In genomic region chr1:51898090-51898734, GRCh38 we compare ENCODE assay signal across 2 cellular contexts.
TF ChIP-seq lines count a peak whose summit lies in the region.

No MANE protein-coding gene starts in this region.

TF ChIP-seq in GM23338, 12 proteins besides CTCF, POLR2A, EP300 and RAD21 (continued from another document):
- TF ChIP-seq, protein P1, sequence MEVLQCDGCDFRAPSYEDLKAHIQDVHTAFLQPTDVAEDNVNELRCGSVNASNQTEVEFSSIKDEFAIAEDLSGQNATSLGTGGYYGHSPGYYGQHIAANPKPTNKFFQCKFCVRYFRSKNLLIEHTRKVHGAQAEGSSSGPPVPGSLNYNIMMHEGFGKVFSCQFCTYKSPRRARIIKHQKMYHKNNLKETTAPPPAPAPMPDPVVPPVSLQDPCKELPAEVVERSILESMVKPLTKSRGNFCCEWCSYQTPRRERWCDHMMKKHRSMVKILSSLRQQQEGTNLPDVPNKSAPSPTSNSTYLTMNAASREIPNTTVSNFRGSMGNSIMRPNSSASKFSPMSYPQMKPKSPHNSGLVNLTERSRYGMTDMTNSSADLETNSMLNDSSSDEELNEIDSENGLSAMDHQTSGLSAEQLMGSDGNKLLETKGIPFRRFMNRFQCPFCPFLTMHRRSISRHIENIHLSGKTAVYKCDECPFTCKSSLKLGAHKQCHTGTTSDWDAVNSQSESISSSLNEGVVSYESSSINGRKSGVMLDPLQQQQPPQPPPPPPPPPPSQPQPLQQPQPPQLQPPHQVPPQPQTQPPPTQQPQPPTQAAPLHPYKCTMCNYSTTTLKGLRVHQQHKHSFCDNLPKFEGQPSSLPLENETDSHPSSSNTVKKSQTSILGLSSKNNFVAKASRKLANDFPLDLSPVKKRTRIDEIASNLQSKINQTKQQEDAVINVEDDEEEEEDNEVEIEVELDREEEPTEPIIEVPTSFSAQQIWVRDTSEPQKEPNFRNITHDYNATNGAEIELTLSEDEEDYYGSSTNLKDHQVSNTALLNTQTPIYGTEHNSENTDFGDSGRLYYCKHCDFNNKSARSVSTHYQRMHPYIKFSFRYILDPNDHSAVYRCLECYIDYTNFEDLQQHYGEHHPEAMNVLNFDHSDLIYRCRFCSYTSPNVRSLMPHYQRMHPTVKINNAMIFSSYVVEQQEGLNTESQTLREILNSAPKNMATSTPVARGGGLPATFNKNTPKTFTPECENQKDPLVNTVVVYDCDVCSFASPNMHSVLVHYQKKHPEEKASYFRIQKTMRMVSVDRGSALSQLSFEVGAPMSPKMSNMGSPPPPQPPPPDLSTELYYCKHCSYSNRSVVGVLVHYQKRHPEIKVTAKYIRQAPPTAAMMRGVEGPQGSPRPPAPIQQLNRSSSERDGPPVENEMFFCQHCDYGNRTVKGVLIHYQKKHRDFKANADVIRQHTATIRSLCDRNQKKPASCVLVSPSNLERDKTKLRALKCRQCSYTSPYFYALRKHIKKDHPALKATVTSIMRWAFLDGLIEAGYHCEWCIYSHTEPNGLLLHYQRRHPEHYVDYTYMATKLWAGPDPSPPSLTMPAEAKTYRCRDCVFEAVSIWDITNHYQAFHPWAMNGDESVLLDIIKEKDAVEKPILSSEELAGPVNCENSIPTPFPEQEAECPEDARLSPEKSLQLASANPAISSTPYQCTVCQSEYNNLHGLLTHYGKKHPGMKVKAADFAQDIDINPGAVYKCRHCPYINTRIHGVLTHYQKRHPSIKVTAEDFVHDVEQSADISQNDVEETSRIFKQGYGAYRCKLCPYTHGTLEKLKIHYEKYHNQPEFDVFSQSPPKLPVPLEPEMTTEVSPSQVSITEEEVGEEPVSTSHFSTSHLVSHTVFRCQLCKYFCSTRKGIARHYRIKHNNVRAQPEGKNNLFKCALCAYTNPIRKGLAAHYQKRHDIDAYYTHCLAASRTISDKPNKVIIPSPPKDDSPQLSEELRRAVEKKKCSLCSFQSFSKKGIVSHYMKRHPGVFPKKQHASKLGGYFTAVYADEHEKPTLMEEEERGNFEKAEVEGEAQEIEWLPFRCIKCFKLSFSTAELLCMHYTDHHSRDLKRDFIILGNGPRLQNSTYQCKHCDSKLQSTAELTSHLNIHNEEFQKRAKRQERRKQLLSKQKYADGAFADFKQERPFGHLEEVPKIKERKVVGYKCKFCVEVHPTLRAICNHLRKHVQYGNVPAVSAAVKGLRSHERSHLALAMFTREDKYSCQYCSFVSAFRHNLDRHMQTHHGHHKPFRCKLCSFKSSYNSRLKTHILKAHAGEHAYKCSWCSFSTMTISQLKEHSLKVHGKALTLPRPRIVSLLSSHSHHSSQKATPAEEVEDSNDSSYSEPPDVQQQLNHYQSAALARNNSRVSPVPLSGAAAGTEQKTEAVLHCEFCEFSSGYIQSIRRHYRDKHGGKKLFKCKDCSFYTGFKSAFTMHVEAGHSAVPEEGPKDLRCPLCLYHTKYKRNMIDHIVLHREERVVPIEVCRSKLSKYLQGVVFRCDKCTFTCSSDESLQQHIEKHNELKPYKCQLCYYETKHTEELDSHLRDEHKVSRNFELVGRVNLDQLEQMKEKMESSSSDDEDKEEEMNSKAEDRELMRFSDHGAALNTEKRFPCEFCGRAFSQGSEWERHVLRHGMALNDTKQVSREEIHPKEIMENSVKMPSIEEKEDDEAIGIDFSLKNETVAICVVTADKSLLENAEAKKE (CRISPR knock-in tag; IDR thresholded peaks at IDR 0.05), result no peak
- TF ChIP-seq REST (IDR thresholded peaks at IDR 0.05; ENCODE audit: unreplicated experiment) (no peak), JUNB (IDR thresholded peaks at IDR 0.05; ENCODE audit: unreplicated experiment) (no peak), STAT1 (IDR thresholded peaks at IDR 0.05; ENCODE audit: unreplicated experiment) (no peak), ETS1 (IDR thresholded peaks at IDR 0.05) (no peak), NANOG (IDR thresholded peaks at IDR 0.05; ENCODE audit: borderline replicate concordance) (no peak), POLR2AphosphoS5 (IDR thresholded peaks at IDR 0.05; ENCODE audit: low read depth) (no peak)
TF ChIP-seq in GM23338: peak in this region for 0.

TF ChIP-seq in SK-N-SH treated with all-trans-retinoic acid at 6 μM for 48 hours, 23 proteins besides CTCF, POLR2A, EP300 and RAD21 (continued from another document):
- TF ChIP-seq CREB5 (CRISPR knock-in tag; IDR thresholded peaks at IDR 0.05; ENCODE audit: low read depth) (no peak), ZNF8 (CRISPR knock-in tag; IDR thresholded peaks at IDR 0.05) (no peak), PPARA (CRISPR knock-in tag; IDR thresholded peaks at IDR 0.05; ENCODE audit: borderline replicate concordance) (no peak), ZFP3 (CRISPR knock-in tag; IDR thresholded peaks at IDR 0.05) (no peak), ARNTL (CRISPR knock-in tag; IDR thresholded peaks at IDR 0.05; ENCODE audit: borderline replicate concordance, low read depth) (no peak), RARB (CRISPR knock-in tag; IDR thresholded peaks at IDR 0.05) (no peak), ZNF70 (CRISPR knock-in tag; IDR thresholded peaks at IDR 0.05) (no peak)
- TF ChIP-seq, protein P2, sequence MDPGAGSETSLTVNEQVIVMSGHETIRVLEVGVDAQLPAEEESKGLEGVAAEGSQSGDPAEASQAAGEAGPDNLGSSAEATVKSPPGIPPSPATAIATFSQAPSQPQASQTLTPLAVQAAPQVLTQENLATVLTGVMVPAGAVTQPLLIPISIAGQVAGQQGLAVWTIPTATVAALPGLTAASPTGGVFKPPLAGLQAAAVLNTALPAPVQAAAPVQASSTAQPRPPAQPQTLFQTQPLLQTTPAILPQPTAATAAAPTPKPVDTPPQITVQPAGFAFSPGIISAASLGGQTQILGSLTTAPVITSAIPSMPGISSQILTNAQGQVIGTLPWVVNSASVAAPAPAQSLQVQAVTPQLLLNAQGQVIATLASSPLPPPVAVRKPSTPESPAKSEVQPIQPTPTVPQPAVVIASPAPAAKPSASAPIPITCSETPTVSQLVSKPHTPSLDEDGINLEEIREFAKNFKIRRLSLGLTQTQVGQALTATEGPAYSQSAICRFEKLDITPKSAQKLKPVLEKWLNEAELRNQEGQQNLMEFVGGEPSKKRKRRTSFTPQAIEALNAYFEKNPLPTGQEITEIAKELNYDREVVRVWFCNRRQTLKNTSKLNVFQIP (CRISPR knock-in tag; IDR thresholded peaks at IDR 0.05; ENCODE audit: borderline replicate concordance, low read depth), result no peak
